20 cellular contexts compared by ENCODE assay signal in the genomic region with DNA sequence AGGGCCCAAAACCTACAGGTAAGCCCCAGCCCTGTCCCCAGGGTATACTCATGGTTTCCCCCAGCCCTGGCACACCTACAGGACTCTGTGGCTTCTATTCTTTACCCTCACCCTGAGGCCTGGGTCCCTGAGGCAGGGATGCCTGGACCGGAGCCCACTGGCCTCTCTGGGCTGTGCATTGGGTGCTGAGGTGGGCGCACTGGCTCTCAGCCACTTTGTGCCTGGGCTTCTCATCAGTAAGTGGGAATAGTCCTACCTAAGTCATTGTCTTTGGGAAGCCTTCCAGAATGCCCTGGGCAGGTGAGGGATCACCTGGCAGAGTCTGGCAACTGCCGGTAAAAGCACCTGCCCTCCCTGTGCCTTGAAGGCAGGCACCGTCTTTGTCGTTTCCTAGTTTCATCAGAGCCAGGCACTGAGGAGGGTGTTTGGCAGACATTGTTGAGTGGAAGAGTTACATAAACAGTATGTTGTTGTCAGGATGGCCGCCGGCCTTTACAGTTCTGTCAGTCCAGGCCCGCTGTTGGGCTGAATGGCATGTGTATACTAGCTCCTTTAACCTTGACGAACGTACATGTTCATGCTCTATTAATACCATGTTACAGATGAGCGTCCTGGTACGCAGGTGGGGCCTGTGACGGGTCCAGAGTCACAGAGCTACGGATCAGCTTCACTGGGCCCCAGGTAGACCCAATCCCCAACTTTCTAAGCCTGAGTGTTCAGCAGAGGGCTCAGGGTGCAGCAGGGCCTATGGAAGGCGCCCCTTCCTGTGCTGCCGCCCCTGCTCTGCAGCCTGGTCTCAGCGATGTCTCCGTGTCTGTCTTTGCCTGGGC. TPM values are rescaled to one million over a fixed set of nuclear protein-coding genes. Genes with fewer than 3 reads are reported as not detected.
DNase-seq lines count a peak whose midpoint lies in the region; ATAC-seq, FAIRE-seq and TF ChIP-seq lines count a peak whose summit lies in the region.
"Had no signal": no experiment of that assay in that cellular context is flagged by ENCODE, and none has a peak within 500 bp of the region (broad histone marks: within the 10 kb centered on the region; RNA-seq: fewer than 3 reads in every experiment).

No MANE protein-coding gene starts in this region.

- ATAC-seq in left colon, result peak; percentile 19
- no peak for ATAC-seq in HG03135 (IDR thresholded peaks at IDR 0.05; ENCODE audit: unreplicated experiment)
- ATAC-seq: T-helper 17 cell had no signal

- TF ChIP-seq CTCF in bronchial epithelial cell (IDR thresholded peaks at IDR 0.05; ENCODE audit: insufficient read depth, low read length, severe bottlenecking), result no peak

- no peak overlapping the region for H3K4me3 ChIP-seq in bronchial epithelial cell (ENCODE audit: low read depth, low read length)
- H3K4me3 ChIP-seq in skin epidermis, result no peak overlapping the region
- H3K4me3 ChIP-seq: GM23248 had no signal

- FAIRE-seq in bronchial epithelial cell (lab: Jason Lieb, UNC), result peak; percentile 7
- FAIRE-seq: GM19239, islet of Langerhans had no signal

- H3K27ac ChIP-seq in skin epidermis, result peak overlapping the region in 12 of 21 experiments; percentile 0 to 74 (median 38)
- H3K27ac ChIP-seq: GM23248, stomach had no signal

- H3K36me3 ChIP-seq in bronchial epithelial cell (ENCODE audit: control insufficient read depth, insufficient read depth, low read length), result no peaks in the 10 kb centered on the region
- H3K36me3 ChIP-seq: stomach had no signal

- peak; percentile 14 for DNase-seq in NCI-H345 (lab: John Stamatoyannopoulos, UW)
- DNase-seq in NCI-H345 treated with DMSO at 0.1 percent for 48 hours (lab: John Stamatoyannopoulos, UW; ENCODE audit: unreplicated experiment), result no peak
- peak; percentile 23 for DNase-seq in bronchial epithelial cell (ENCODE audit: low read depth)
- no peak for DNase-seq in left colon
- DNase-seq in COR-L47 (lab: John Stamatoyannopoulos, UW), result no peak
- DNase-seq in NCI-H2081 treated with DMSO at 0.1 percent for 48 hours (lab: John Stamatoyannopoulos, UW), result no peak
- DNase-seq: activated CD4-positive, alpha-beta T cell treated with anti-CD3 and anti-CD28 coated beads, Interleukin-2, amount 10 ng/mL, durations not matched to agents 24 days and 14 days; activated T-cell treated with anti-CD3 and anti-CD28 coated beads, Interleukin-2, amount 50 U/mL, for 1 hour; CD4-positive, alpha-beta T cell; NCI-H1417; stomach had no signal

- no peaks in the 10 kb centered on the region for H3K27me3 ChIP-seq in bronchial epithelial cell (ENCODE audit: control insufficient read depth, insufficient read depth, low read length)

- intact Hi-C loops in left colon (cut with DNase I, micrococcal nuclease), result no loop called here

RNA-seq across cellular contexts. Expression of a gene that starts 23.0 kb away (rescaled TPM):
- total RNA-seq in bronchial epithelial cell, result 0.79 and 0.90 TPM in 2 replicates
- total RNA-seq in left colon, result 1 to 10 TPM; 4.4 to 4.8 TPM
- total RNA-seq: CD4-positive, alpha-beta T cell had no signal

RNA-seq across cellular contexts. Expression of a gene that starts 42.4 kb away (rescaled TPM):
- total RNA-seq in bronchial epithelial cell (not detected in 2 replicates), left colon (1 to 10 TPM in 1 of 2 donors, under 1 TPM in 1; 0.89 to 1.5 TPM)
- total RNA-seq: A172; activated CD4-positive, alpha-beta T cell treated with anti-CD3 and anti-CD28 coated beads, Interleukin-2, amount 10 ng/mL, durations not matched to agents 24 days and 14 days; CD4-positive, alpha-beta T cell; fibroblast of villous mesenchyme; GM23248; RPMI7951; T-helper 17 cell had no signal

Comparison
In these comparisons a context has a peak if more than half of its experiments do, and no peak if none do; other contexts are left out.
1. DNase-seq: peak in NCI-H345 (single experiment) and bronchial epithelial cell (single experiment); none in NCI-H345 treated with DMSO at 0.1 percent for 48 hours (single experiment), left colon (0 of 2), COR-L47 (single experiment) and NCI-H2081 treated with DMSO at 0.1 percent for 48 hours (single experiment).